In the genomic region with DNA sequence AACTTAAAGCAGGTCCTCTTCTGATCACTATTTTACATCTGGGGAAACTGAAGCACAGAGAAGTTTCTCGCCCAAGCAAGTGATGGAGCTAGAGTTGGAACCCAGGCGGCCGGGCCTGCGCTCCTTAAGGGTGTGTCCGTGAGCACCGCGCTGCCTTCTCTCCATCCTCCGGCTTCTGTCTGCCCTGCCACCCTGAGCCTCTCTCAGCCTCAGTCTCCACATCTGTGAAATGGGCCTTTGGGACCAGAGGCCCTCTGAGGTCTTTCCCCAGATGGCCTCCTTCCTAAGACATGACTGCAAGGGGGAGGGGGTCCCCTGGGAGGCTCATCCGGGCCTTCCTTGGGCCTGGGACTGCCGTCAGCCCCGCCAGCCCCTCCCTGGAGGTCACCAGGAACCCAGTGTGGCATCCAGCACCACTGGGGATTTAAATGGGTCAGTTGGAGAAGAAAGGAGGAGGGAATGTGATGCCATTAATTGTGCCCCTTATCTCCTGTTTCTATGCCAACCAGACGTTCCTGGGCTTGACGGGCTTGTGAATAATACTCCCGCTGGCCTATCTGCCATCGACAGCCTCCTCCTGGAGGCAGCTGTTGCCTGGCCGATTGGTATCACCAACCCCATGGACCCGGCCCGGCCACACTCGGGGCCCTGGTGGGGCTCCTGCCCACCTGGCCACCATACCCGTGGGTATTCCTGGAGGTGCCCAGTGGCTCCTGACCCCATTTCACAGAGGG, we compare ENCODE assay signal across 1 cellular context.
TF ChIP-seq lines count a peak whose summit lies in the region.

No MANE protein-coding gene starts in this region.

TF ChIP-seq in K562, 482 proteins besides CTCF, POLR2A, EP300 and RAD21:
- TF ChIP-seq TCF3 (CRISPR knock-in tag; IDR thresholded peaks at IDR 0.05) (peak; percentile 38; the same call in 1 of the 2 replicates), GATA2 (CRISPR knock-in tag; IDR thresholded peaks at IDR 0.05) (peak; percentile 33; the same call in 1 of the 2 replicates), MXD1 (CRISPR knock-in tag; IDR thresholded peaks at IDR 0.05; ENCODE audit: borderline replicate concordance, poor library complexity, severe bottlenecking) (peak; percentile 8), ZNF436 (CRISPR knock-in tag; IDR thresholded peaks at IDR 0.05) (no peak), XRCC5 (IDR thresholded peaks at IDR 0.05; ENCODE audit: low read depth, low read length) (no peak), BCOR (IDR thresholded peaks at IDR 0.05) (peak; percentile 98), CBFA2T3 (IDR thresholded peaks at IDR 0.05) (peak; percentile 34; the same call in 1 of the 2 replicates), PHF20 (IDR thresholded peaks at IDR 0.05; ENCODE audit: partially characterized antibody) (peak; percentile 40), TFAP4 (CRISPR knock-in tag; IDR thresholded peaks at IDR 0.05; ENCODE audit: borderline replicate concordance) (peak; percentile 57; the same call in 1 of the 2 replicates), HDAC2 (IDR thresholded peaks at IDR 0.05) (peak; percentile 86), CCNT2 (IDR thresholded peaks at IDR 0.05; ENCODE audit: borderline replicate concordance, extremely low read depth, insufficient read length, low read depth, low read length) (no peak), KDM1A (IDR thresholded peaks at IDR 0.05) (peak; percentile 84 to 93), SMARCA5 (IDR thresholded peaks at IDR 0.05) (peak; percentile 94), NCOA6 (IDR thresholded peaks at IDR 0.05) (no peak), ZNF639 (CRISPR knock-in tag; conservative IDR thresholded peaks at IDR 0.05 in 1 of 2, IDR thresholded peaks at IDR 0.05 in 1 of 2) (no peak), RBFOX2 (IDR thresholded peaks at IDR 0.05; ENCODE audit: low read depth, low read length) (0 out of 2 replicates have a peak, but pooled peaks have one; percentile 47), ESRRA (IDR thresholded peaks at IDR 0.05; ENCODE audit: borderline replicate concordance, low read depth) (peak; percentile 37; the same call in 1 of the 2 replicates), PTBP1 (IDR thresholded peaks at IDR 0.05; ENCODE audit: low read depth, low read length) (peak; percentile 56; the same call in 1 of the 2 replicates), RCOR1 (IDR thresholded peaks at IDR 0.05; ENCODE audit: borderline replicate concordance in 1 of 2, low read depth in 2 of 2, low read length in 2 of 2) (peak in 1 of 2 experiments; percentile 72; a peak in 3 of 4 replicates), RBM25 (IDR thresholded peaks at IDR 0.05; ENCODE audit: low read depth, low read length, severe bottlenecking) (peak; percentile 93)
- TF ChIP-seq, protein P1, sequence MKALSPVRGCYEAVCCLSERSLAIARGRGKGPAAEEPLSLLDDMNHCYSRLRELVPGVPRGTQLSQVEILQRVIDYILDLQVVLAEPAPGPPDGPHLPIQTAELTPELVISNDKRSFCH (CRISPR knock-in tag; IDR thresholded peaks at IDR 0.05), result no peak
- TF ChIP-seq, protein P1 (tag; IDR thresholded peaks at IDR 0.05), result 0 out of 2 replicates have a peak, but pooled peaks have one; percentile 18
